In the genomic region with DNA sequence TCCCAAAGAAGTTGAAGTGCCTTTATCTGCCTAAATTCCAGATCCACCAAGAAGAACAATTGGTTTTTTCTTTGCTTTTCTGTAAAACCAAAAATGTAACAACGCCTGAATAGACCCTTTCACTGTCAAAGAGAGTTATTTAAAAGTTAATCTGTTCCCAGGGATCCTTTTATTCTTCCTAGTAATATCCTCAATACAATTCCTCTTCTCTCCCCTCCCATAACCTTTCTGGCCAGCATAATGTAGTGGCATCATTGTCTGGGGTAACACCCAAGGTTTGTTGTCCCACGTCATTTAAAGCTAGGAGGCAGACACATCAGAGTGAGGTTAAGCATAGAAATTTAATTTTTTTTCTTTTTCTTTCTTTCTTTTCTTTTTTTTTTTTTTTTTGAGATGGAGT, we compare ENCODE assay signal across 18 cellular contexts. TPM values are rescaled to one million over a fixed set of nuclear protein-coding genes. Genes with fewer than 3 reads are reported as not detected.
DNase-seq lines count a peak whose midpoint lies in the region; ATAC-seq and TF ChIP-seq lines count a peak whose summit lies in the region.
"Had no signal": no experiment of that assay in that cellular context is flagged by ENCODE, and none has a peak within 500 bp of the region (broad histone marks: within the 10 kb centered on the region; RNA-seq: fewer than 3 reads in every experiment).

No MANE protein-coding gene starts in this region.

- dilution Hi-C loops in mammary epithelial cell (cut with HindIII; ENCODE audit: low sequenced_read_pairs), result no loop called here

- 100% methylated on average over 2 of the region's 2 CpGs for WGBS in mammary epithelial cell (ENCODE audit: low coverage, missing lambda C conversion rate)
- WGBS in heart right ventricle, 2 donors, result 91 to 92% methylated on average over 2 of the region's 2 CpGs

- H3K27me3 Mint-ChIP-seq in MCF 10A (ENCODE audit: insufficient read depth, unreplicated experiment), result no peaks in the 10 kb centered on the region

- DNase-seq in mammary epithelial cell (no peak), MCF 10A (ENCODE audit: unreplicated experiment) (no peak), SJCRH30 (peak in 1 of 2 experiments; percentile 56), foreskin melanocyte (peak; percentile 89), iPS-NIHi11 (ENCODE audit: low spot score) (no peak), heart right ventricle (no peak)
- DNase-seq: Caco-2; CD8-positive, alpha-beta T cell; DMS53; GF-D8; GM23248 had no signal

- intact Hi-C loops in mammary epithelial cell (cut with micrococcal nuclease), result loop anchor here (5.0 kb wide), 2 partner anchors 34 to 64 kb away; no protein-coding TSS in a partner anchor
- intact Hi-C loops in MCF 10A (cut with micrococcal nuclease), result no loop called here
- intact Hi-C loops in heart right ventricle (cut with DNase I), result loop anchor here in 2 of 10 donors (5.0 to 10.0 kb wide), 2 partner anchors 304 to 306 kb away; no protein-coding TSS in a partner anchor

- CTCF ChIA-PET in mammary epithelial cell (lab: Charles Lee; ENCODE audit: low non-redundant PET), result interaction anchor here (0.6 kb wide), 1 partner anchor 456 kb away, joined by 4 read pairs; no protein-coding TSS in a partner anchor
- CTCF ChIA-PET in MCF 10A (lab: Yijun Ruan, JAX), result interaction anchor here (1.0 kb wide), 1 partner anchor 9 kb away, joined by 4 read pairs; no protein-coding TSS in a partner anchor

- BruUV-seq in mammary epithelial cell (replicated peaks; lab: Mats Ljungman, UMichigan) (no TSS peak), MCF 10A (replicated peaks; lab: Mats Ljungman, UMichigan) (no TSS peak)

- H3K4me3 ChIP-seq in mammary epithelial cell (replicated peaks in 1 of 3; ENCODE audit: insufficient read depth in 1 of 3, low read depth in 2 of 3, low read length in 3 of 3), result no peak overlapping the region
- H3K4me3 ChIP-seq in SJCRH30, result no peak overlapping the region
- no peak overlapping the region for H3K4me3 ChIP-seq in heart right ventricle
- H3K4me3 ChIP-seq: GM23248 had no signal

- H3K36me3 ChIP-seq in mammary epithelial cell (ENCODE audit: insufficient read depth, low read length), result no peaks in the 10 kb centered on the region
- H3K36me3 ChIP-seq in SJCRH30, result no peaks in the 10 kb centered on the region
- no peaks in the 10 kb centered on the region for H3K36me3 ChIP-seq in heart right ventricle

- peaks cover 3% of the 10 kb centered on the region for H3K9me3 Mint-ChIP-seq in MCF 10A (ENCODE audit: unreplicated experiment)
- H3K9me3 Mint-ChIP-seq: CD8-positive, alpha-beta T cell; IgD-negative memory B cell had no signal

- no peaks in the 10 kb centered on the region for H3K4me1 Mint-ChIP-seq in MCF 10A (ENCODE audit: insufficient read depth, unreplicated experiment)
- H3K4me1 Mint-ChIP-seq: IgD-negative memory B cell had no signal

- no peaks in the 10 kb centered on the region for H3K27me3 ChIP-seq in mammary epithelial cell (ENCODE audit: insufficient read depth, low read length)
- H3K27me3 ChIP-seq in SJCRH30, result no peaks in the 10 kb centered on the region
- no peaks in the 10 kb centered on the region for H3K27me3 ChIP-seq in heart right ventricle

- H3K4me3 Mint-ChIP-seq in MCF 10A (ENCODE audit: unreplicated experiment), result no peak overlapping the region
- H3K4me3 Mint-ChIP-seq: CD14-positive monocyte; CD8-positive, alpha-beta T cell; IgD-negative memory B cell had no signal

- POLR2A ChIA-PET in MCF 10A (lab: Yijun Ruan, JAX), result no interaction called here

- H3K4me1 ChIP-seq in mammary epithelial cell (ENCODE audit: insufficient read depth, low read length) (peaks cover 25% of the 10 kb centered on the region), SJCRH30 (peaks cover 62% of the 10 kb centered on the region), heart right ventricle (no peaks in the 10 kb centered on the region)

- in situ Hi-C loops in mammary epithelial cell (cut with MboI; ENCODE audit: low sequenced_read_pairs in 2 of 2), result loop anchor here (25.0 kb wide), 1 partner anchor 316 kb away; a partner anchor contains a TSS

- TF ChIP-seq CTCF in mammary epithelial cell (conservative IDR thresholded peaks at IDR 0.05 in 1 of 2, IDR thresholded peaks at IDR 0.05 in 1 of 2; ENCODE audit: extremely low read depth in 1 of 2, insufficient read depth in 1 of 2, low read depth in 1 of 2, low read length in 2 of 2) (no peak), MCF 10A (IDR thresholded peaks at IDR 0.05; ENCODE audit: unreplicated experiment) (no peak), heart right ventricle (IDR thresholded peaks at IDR 0.05) (no peak)

- no peak overlapping the region for H2AFZ ChIP-seq in mammary epithelial cell (ENCODE audit: low read depth, low read length)
- H2AFZ ChIP-seq: GM23248 had no signal

- H3K79me2 ChIP-seq in mammary epithelial cell (ENCODE audit: insufficient read depth, low read length), result no peaks in the 10 kb centered on the region

- H3K4me2 ChIP-seq in mammary epithelial cell (ENCODE audit: insufficient read depth, low read depth, low read length), result no peak overlapping the region

- H3K9me3 ChIP-seq in mammary epithelial cell (replicated peaks; ENCODE audit: insufficient read depth, low read length) (no peaks in the 10 kb centered on the region), SJCRH30 (replicated peaks) (no peaks in the 10 kb centered on the region), heart right ventricle (no peaks in the 10 kb centered on the region)

- ATAC-seq in HG02938 (IDR thresholded peaks at IDR 0.05; ENCODE audit: unreplicated experiment) (no peak), heart right ventricle (no peak)
- ATAC-seq: CD8-positive, alpha-beta T cell had no signal

- no peak overlapping the region for H3K27ac Mint-ChIP-seq in MCF 10A (ENCODE audit: low read depth, unreplicated experiment)
- H3K27ac Mint-ChIP-seq: CD8-positive, alpha-beta T cell; IgD-negative memory B cell had no signal

- no peaks in the 10 kb centered on the region for H3K36me3 Mint-ChIP-seq in MCF 10A (ENCODE audit: insufficient read depth, unreplicated experiment)
- H3K36me3 Mint-ChIP-seq: CD14-positive monocyte; CD8-positive, alpha-beta T cell; IgD-negative memory B cell had no signal

- H3K27ac ChIP-seq in mammary epithelial cell (ENCODE audit: insufficient read depth, low read depth, low read length), result peak overlapping the region; percentile 82
- peak overlapping the region; percentile 99 for H3K27ac ChIP-seq in SJCRH30
- H3K27ac ChIP-seq in heart right ventricle, result no peak overlapping the region
- H3K27ac ChIP-seq: 22Rv1, GM23248 had no signal

- H4K20me1 ChIP-seq in mammary epithelial cell (ENCODE audit: insufficient read depth, low read length), result no peaks in the 10 kb centered on the region

- H3K9ac ChIP-seq in mammary epithelial cell (ENCODE audit: insufficient read depth, low read length), result no peak overlapping the region
- H3K9ac ChIP-seq: GM23248 had no signal

RNA-seq across cellular contexts. Expression of a gene that starts 39.9 kb away (rescaled TPM):
- total RNA-seq in mammary epithelial cell (not detected), MCF 10A (2022) (not detected in 2 replicates), heart right ventricle (under 1 TPM in 7 of 10 donors, not detected in 3; 0.20 to 0.79 (median 0.51) TPM)
- polyA plus RNA-seq in mammary epithelial cell (not detected), heart right ventricle (under 1 TPM in 1 of 2 donors, not detected in 1; 0.06 TPM)
- polyA minus RNA-seq in mammary epithelial cell, result not detected
- total RNA-seq in SJCRH30 (2014; rRNA removed; shearing (Covaris generic)), result not detected in 2 replicates
- total RNA-seq: A673; Caco-2; CD8-positive, alpha-beta T cell; GM23248; HT1080 had no signal
- polyA plus RNA-seq: BJ, GM23248, IgD-negative memory B cell had no signal

RNA-seq across cellular contexts. Expression of a gene that starts 54.5 kb away (rescaled TPM):
- total RNA-seq in mammary epithelial cell, result not detected
- not detected for polyA plus RNA-seq in mammary epithelial cell
- polyA minus RNA-seq in mammary epithelial cell, result not detected
- total RNA-seq in MCF 10A (2022), result not detected in 2 replicates
- not detected in 2 replicates for total RNA-seq in SJCRH30 (2014; rRNA removed; shearing (Covaris generic))
- 100 to 1,000 TPM in 1 of 10 donors, 10 to 100 TPM in 7, 1 to 10 TPM in 2; 7.9 to 168 (median 18.6) TPM for total RNA-seq in heart right ventricle
- 10 to 100 TPM; 21.5 to 25.6 TPM for polyA plus RNA-seq in heart right ventricle
- total RNA-seq: A673; Caco-2; CD8-positive, alpha-beta T cell; GM23248; HT1080 had no signal
- polyA plus RNA-seq: BJ, GM23248 had no signal

Comparison
In these comparisons a context has a peak if more than half of its experiments do, and no peak if none do; other contexts are left out.
1. H3K27ac ChIP-seq: peak in mammary epithelial cell (single experiment) and SJCRH30 (single experiment); none in heart right ventricle (0 of 10).